Comparison of ENCODE assay signal across 10 cellular contexts in the genomic region with DNA sequence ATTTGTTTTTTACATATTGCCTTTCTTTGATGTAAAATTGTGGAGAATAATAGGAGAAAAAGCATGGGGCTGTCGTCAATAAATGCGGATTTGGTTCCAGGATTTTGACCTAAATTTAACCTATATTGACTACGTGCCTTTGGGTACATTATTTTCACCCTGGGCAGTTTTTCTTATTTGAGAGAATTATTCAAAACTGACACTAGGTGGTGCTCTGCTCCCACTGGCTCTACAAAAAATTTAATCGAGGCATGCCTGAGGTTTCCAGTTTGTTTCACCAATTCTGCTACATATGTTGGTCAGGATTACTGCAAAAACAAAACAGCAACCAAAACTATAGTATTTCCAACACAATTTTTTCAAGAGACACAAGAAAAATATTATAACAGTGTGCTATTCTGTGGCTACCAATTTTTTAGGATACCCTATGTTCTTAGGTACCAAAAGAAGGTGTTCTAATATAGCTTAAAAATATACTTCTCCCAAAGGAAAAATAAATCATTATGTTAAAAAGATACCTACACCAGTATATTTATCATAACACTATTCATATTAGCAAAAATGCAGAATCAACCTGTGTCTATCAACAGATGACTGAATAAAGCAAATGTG. TPM values are rescaled to one million over a fixed set of nuclear protein-coding genes. Genes with fewer than 3 reads are reported as not detected.
DNase-seq lines count a peak whose midpoint lies in the region; ATAC-seq, FAIRE-seq and TF ChIP-seq lines count a peak whose summit lies in the region.
"Had no signal": no experiment of that assay in that cellular context is flagged by ENCODE, and none has a peak within 500 bp of the region (broad histone marks: within the 10 kb centered on the region; RNA-seq: fewer than 3 reads in every experiment).

No MANE protein-coding gene starts in this region.

- in situ Hi-C loops in gastrocnemius medialis (cut with MboI; ENCODE audit: low sequenced_read_pairs in 4 of 4) = loop anchor here in 2 of 4 donors (25.0 kb wide), 1 partner anchor 581 kb away; no protein-coding TSS in a partner anchor

- no peaks in the 10 kb centered on the region for H3K4me1 Mint-ChIP-seq in activated CD8-positive, alpha-beta memory T cell treated with anti-CD3 and anti-CD28 coated beads, Interleukin-2, amount 10 ng/mL, durations not matched to agents 7 days and 5 days

- no peak for TF ChIP-seq POLR2A in gastrocnemius medialis (IDR thresholded peaks at IDR 0.05)

- CTCF ChIA-PET in activated CD8-positive, alpha-beta memory T cell treated with anti-CD3 and anti-CD28 coated beads, Interleukin-2, amount 10 ng/mL, durations not matched to agents 7 days and 5 days (lab: Charles Lee) = interaction anchor here (1.1 to 4.7 kb wide), 3 partner anchors 10 to 586 kb away, joined by 3 to 36 read pairs (median 3); no protein-coding TSS in a partner anchor

- no peaks in the 10 kb centered on the region for H3K9me3 ChIP-seq in gastrocnemius medialis

- H3K27me3 Mint-ChIP-seq in activated CD8-positive, alpha-beta memory T cell treated with anti-CD3 and anti-CD28 coated beads, Interleukin-2, amount 10 ng/mL, durations not matched to agents 7 days and 5 days = peaks cover 16% of the 10 kb centered on the region

- no peak overlapping the region for H3K4me3 ChIP-seq in foreskin fibroblast (ENCODE audit: low read depth in 1 of 2, low read length in 2 of 2)
- H3K4me3 ChIP-seq in gastrocnemius medialis = no peak overlapping the region

- peaks cover 5 to 9% of the 10 kb centered on the region in 2 donors for H3K4me1 ChIP-seq in gastrocnemius medialis

- no peak overlapping the region for H3K4me3 Mint-ChIP-seq in activated CD8-positive, alpha-beta memory T cell treated with anti-CD3 and anti-CD28 coated beads, Interleukin-2, amount 10 ng/mL, durations not matched to agents 7 days and 5 days

- ATAC-seq in SK-N-SH treated with all-trans-retinoic acid at 6 μM for 48 hours = peak; percentile 75
- ATAC-seq in gastrocnemius medialis = peak; percentile 62
- no peak for ATAC-seq in activated CD8-positive, alpha-beta memory T cell treated with anti-CD3 and anti-CD28 coated beads, Interleukin-2, amount 10 ng/mL, durations not matched to agents 7 days and 5 days

- H3K27me3 ChIP-seq in gastrocnemius medialis = no peaks in the 10 kb centered on the region

- H3K27ac Mint-ChIP-seq in activated CD8-positive, alpha-beta memory T cell treated with anti-CD3 and anti-CD28 coated beads, Interleukin-2, amount 10 ng/mL, durations not matched to agents 7 days and 5 days = no peak overlapping the region

- H3K9me3 Mint-ChIP-seq in activated CD8-positive, alpha-beta memory T cell treated with anti-CD3 and anti-CD28 coated beads, Interleukin-2, amount 10 ng/mL, durations not matched to agents 7 days and 5 days (ENCODE audit: low read depth) = no peaks in the 10 kb centered on the region

- intact Hi-C loops in gastrocnemius medialis (cut with DNase I; ENCODE audit: low total_unique reads) = loop anchor here (1.0 to 10.0 kb wide), 2 partner anchors 108 to 584 kb away; no protein-coding TSS in a partner anchor

- H3K36me3 Mint-ChIP-seq in activated CD8-positive, alpha-beta memory T cell treated with anti-CD3 and anti-CD28 coated beads, Interleukin-2, amount 10 ng/mL, durations not matched to agents 7 days and 5 days = no peaks in the 10 kb centered on the region

- FAIRE-seq in GM19239 (lab: Jason Lieb, UNC) = peak; percentile 33

- no peaks in the 10 kb centered on the region for H3K36me3 ChIP-seq in gastrocnemius medialis

- DNase-seq in DMS53 (lab: John Stamatoyannopoulos, UW) = peak; percentile 66
- no peak for DNase-seq in GM19239 (ENCODE audit: insufficient read length, low spot score)
- DNase-seq in Kasumi-1 (lab: John Stamatoyannopoulos, UW) = peak; percentile 52
- DNase-seq in foreskin fibroblast = peak; percentile 24 to 65
- DNase-seq in gastrocnemius medialis = no peak
- DNase-seq in activated CD8-positive, alpha-beta memory T cell treated with anti-CD3 and anti-CD28 coated beads, Interleukin-2, amount 50 U/mL, for 48 hours = no peak
- DNase-seq in activated CD8-positive, alpha-beta memory T cell treated with anti-CD3 and anti-CD28 coated beads, Interleukin-2, amount 10 ng/mL, durations not matched to agents 7 days and 5 days = no peak

- peak; percentile 61 for TF ChIP-seq CTCF in foreskin fibroblast (IDR thresholded peaks at IDR 0.05; ENCODE audit: low read depth, low read length)
- peak; percentile 68 to 88 (median 73) for TF ChIP-seq CTCF in gastrocnemius medialis (IDR thresholded peaks at IDR 0.05 in 4 of 5, conservative IDR thresholded peaks at IDR 0.05 in 1 of 5)

- no peak overlapping the region for H3K27ac ChIP-seq in gastrocnemius medialis

TF ChIP-seq in SK-N-SH treated with all-trans-retinoic acid at 6 μM for 48 hours, 23 proteins besides CTCF, POLR2A, EP300 and RAD21 (continues in another document):
- TF ChIP-seq, protein P1, sequence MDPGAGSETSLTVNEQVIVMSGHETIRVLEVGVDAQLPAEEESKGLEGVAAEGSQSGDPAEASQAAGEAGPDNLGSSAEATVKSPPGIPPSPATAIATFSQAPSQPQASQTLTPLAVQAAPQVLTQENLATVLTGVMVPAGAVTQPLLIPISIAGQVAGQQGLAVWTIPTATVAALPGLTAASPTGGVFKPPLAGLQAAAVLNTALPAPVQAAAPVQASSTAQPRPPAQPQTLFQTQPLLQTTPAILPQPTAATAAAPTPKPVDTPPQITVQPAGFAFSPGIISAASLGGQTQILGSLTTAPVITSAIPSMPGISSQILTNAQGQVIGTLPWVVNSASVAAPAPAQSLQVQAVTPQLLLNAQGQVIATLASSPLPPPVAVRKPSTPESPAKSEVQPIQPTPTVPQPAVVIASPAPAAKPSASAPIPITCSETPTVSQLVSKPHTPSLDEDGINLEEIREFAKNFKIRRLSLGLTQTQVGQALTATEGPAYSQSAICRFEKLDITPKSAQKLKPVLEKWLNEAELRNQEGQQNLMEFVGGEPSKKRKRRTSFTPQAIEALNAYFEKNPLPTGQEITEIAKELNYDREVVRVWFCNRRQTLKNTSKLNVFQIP (CRISPR knock-in tag; IDR thresholded peaks at IDR 0.05; ENCODE audit: borderline replicate concordance, low read depth) = no peak
- no peak for TF ChIP-seq CREB5 (CRISPR knock-in tag; IDR thresholded peaks at IDR 0.05; ENCODE audit: low read depth)
- no peak for TF ChIP-seq PPARA (CRISPR knock-in tag; IDR thresholded peaks at IDR 0.05; ENCODE audit: borderline replicate concordance)
- TF ChIP-seq ISL1 (CRISPR knock-in tag; IDR thresholded peaks at IDR 0.05) = no peak
- TF ChIP-seq ZFP30 (CRISPR knock-in tag; IDR thresholded peaks at IDR 0.05) = no peak
- no peak for TF ChIP-seq PATZ1 (CRISPR knock-in tag; IDR thresholded peaks at IDR 0.05; ENCODE audit: borderline replicate concordance)
- no peak for TF ChIP-seq TOX (CRISPR knock-in tag; IDR thresholded peaks at IDR 0.05; ENCODE audit: borderline replicate concordance)
- TF ChIP-seq, protein P2, sequence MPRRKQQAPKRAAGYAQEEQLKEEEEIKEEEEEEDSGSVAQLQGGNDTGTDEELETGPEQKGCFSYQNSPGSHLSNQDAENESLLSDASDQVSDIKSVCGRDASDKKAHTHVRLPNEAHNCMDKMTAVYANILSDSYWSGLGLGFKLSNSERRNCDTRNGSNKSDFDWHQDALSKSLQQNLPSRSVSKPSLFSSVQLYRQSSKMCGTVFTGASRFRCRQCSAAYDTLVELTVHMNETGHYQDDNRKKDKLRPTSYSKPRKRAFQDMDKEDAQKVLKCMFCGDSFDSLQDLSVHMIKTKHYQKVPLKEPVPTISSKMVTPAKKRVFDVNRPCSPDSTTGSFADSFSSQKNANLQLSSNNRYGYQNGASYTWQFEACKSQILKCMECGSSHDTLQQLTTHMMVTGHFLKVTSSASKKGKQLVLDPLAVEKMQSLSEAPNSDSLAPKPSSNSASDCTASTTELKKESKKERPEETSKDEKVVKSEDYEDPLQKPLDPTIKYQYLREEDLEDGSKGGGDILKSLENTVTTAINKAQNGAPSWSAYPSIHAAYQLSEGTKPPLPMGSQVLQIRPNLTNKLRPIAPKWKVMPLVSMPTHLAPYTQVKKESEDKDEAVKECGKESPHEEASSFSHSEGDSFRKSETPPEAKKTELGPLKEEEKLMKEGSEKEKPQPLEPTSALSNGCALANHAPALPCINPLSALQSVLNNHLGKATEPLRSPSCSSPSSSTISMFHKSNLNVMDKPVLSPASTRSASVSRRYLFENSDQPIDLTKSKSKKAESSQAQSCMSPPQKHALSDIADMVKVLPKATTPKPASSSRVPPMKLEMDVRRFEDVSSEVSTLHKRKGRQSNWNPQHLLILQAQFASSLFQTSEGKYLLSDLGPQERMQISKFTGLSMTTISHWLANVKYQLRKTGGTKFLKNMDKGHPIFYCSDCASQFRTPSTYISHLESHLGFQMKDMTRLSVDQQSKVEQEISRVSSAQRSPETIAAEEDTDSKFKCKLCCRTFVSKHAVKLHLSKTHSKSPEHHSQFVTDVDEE (CRISPR knock-in tag; IDR thresholded peaks at IDR 0.05) = no peak

RNA-seq across cellular contexts. Expression of gene FABP7, which starts 48.6 kb away (rescaled TPM):
- 10 to 100 TPM in 1 of 4 donors, 1 to 10 TPM in 2, under 1 TPM in 1; 0.51 to 21.0 (median 5.9) TPM for total RNA-seq in gastrocnemius medialis
- total RNA-seq in activated CD8-positive, alpha-beta memory T cell treated with anti-CD3 and anti-CD28 coated beads, Interleukin-2, amount 10 ng/mL, durations not matched to agents 7 days and 5 days = not detected
- total RNA-seq: pulmonary artery endothelial cell; T-helper 2 cell treated with Interferon-gamma antibody and Interleukin-4, amounts not matched to agents 100 ng/mL and 5 ng/mL, for 36 hours had no signal

RNA-seq across cellular contexts. Expression of gene SMPDL3A, which starts 58.2 kb away (rescaled TPM):
- total RNA-seq in gastrocnemius medialis = 10 to 100 TPM; 18.4 to 38.4 (median 32.6) TPM
- under 1 TPM in 1 of 2 experiments, not detected in 1; 0.52 TPM for total RNA-seq in activated CD8-positive, alpha-beta memory T cell treated with anti-CD3 and anti-CD28 coated beads, Interleukin-2, amount 10 ng/mL, durations not matched to agents 7 days and 5 days

Comparison
In these comparisons a context has a peak if more than half of its experiments do, and no peak if none do; other contexts are left out.
1. DNase-seq: peak in DMS53 (single experiment), Kasumi-1 (2 of 2) and foreskin fibroblast (2 of 2); none in GM19239 (single experiment), gastrocnemius medialis (0 of 2), activated CD8-positive, alpha-beta memory T cell treated with anti-CD3 and anti-CD28 coated beads, Interleukin-2, amount 50 U/mL, for 48 hours (single experiment) and activated CD8-positive, alpha-beta memory T cell treated with anti-CD3 and anti-CD28 coated beads, Interleukin-2, amount 10 ng/mL, durations not matched to agents 7 days and 5 days (single experiment).
2. RNA of gene SMPDL3A, which starts 58.2 kb away (total RNA-seq): 18.4 to 38.4 TPM in gastrocnemius medialis; 0.52 TPM in activated CD8-positive, alpha-beta memory T cell treated with anti-CD3 and anti-CD28 coated beads, Interleukin-2, amount 10 ng/mL, durations not matched to agents 7 days and 5 days; every median in the first group is over 10 times any median in the second.